ENCODE assay signal across 9 cellular contexts in the genomic region with DNA sequence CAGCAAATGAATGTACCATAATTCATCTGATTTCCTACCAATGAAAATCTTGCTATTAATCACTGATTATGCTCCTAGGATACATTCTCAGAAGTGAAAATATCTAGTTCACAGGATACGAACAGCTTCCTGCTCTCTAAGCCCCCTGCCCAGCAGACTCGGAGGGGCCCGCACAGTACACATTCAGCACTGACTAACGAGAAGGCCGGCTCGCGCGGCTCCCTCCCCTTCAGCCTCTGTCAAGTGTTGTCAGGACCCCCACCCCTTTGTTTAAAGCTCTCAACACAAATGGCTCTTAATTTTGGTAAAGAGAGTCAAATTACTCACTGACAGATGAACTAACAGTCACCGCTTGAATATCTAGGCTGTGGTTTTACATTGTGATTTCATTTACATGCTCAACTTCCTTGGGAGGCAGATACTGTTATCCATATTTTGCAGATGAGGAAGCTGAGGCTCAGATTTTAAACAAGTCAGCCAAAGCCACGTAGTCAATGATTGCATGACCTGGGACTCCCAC.
A peak's percentile ranks its signal among the peaks of the same experiment; 100 is the strongest.
DNase-seq lines count a peak whose midpoint lies in the region; ATAC-seq and TF ChIP-seq lines count a peak whose summit lies in the region.
"Had no signal": no experiment of that assay in that cellular context is flagged by ENCODE, and none has a peak within 500 bp of the region (broad histone marks: within the 10 kb centered on the region; RNA-seq: fewer than 3 reads in every experiment).

No MANE protein-coding gene starts in this region.

- H2AFZ ChIP-seq in H9 (ENCODE audit: low read length) = no peak overlapping the region

- H2BK120ac ChIP-seq in H9 (ENCODE audit: low read depth, low read length, poor library complexity, severe bottlenecking) = no peak overlapping the region

- TF ChIP-seq CTCF in AG09309 (IDR thresholded peaks at IDR 0.05; ENCODE audit: control insufficient read depth, insufficient read depth, low read depth, low read length, missing control alignments) (no peak), H9 (conservative IDR thresholded peaks at IDR 0.05) (no peak)

- no peak overlapping the region for H4K5ac ChIP-seq in H9 (ENCODE audit: insufficient read length, low read depth, low read length)

- H2BK15ac ChIP-seq in H9 (ENCODE audit: low read depth, low read length) = no peak overlapping the region

- no peak overlapping the region for H3K18ac ChIP-seq in H9 (ENCODE audit: insufficient read length, low read depth, low read length)

- no peaks in the 10 kb centered on the region for H3K79me2 ChIP-seq in H9 (ENCODE audit: insufficient read depth, low read length)

- no peak overlapping the region for H2BK5ac ChIP-seq in H9 (ENCODE audit: insufficient read length, low read length)

- DNase-seq in AG09309 (ENCODE audit: low read depth) (peak; percentile 35), H9 (no peak), memory B cell (ENCODE audit: low spot score in 2 of 2) (no peak), NCI-H1694 (lab: John Stamatoyannopoulos, UW) (no peak), kidney glomerular epithelial cell (lab: John Stamatoyannopoulos, UW) (no peak), germinal center (ENCODE audit: low spot score) (no peak), NCI-H526 treated with DMSO at 0.1 percent for 48 hours (lab: John Stamatoyannopoulos, UW) (no peak)
- DNase-seq in activated T-helper 2 cell treated with anti-CD3 and anti-CD28 coated beads, Interferon-gamma antibody, Interleukin-2, Interleukin-4, amounts not matched to agents 10 μg/mL and 5 μg/mL and 100 μg/mL, durations not matched to agents 14 hours and 24 hours and 36 hours (ENCODE audit: low spot score) = no peak

- no peaks in the 10 kb centered on the region for H3K23me2 ChIP-seq in H9 (ENCODE audit: insufficient read length, low read depth, low read length, poor library complexity, severe bottlenecking)

- H3K4me2 ChIP-seq in H9 (ENCODE audit: insufficient read depth, insufficient read length, low read length) = no peak overlapping the region

- H3K4me1 ChIP-seq in H9 (ENCODE audit: insufficient read depth, low read length) = no peaks in the 10 kb centered on the region; the same call in 1 of the 2 replicates
- H3K4me1 ChIP-seq: HAP-1 had no signal

- no peaks in the 10 kb centered on the region for H3K79me1 ChIP-seq in H9 (ENCODE audit: insufficient read depth, low read depth, low read length, poor library complexity, severe bottlenecking)

- H3K23ac ChIP-seq in H9 (ENCODE audit: insufficient read length, low read depth, low read length) = no peak overlapping the region

- no peak overlapping the region for H3K56ac ChIP-seq in H9 (ENCODE audit: insufficient read length, low read depth, low read length)

- H3K4me3 ChIP-seq in AG09309 (ENCODE audit: control insufficient read depth, low read depth, low read length) = no peak overlapping the region
- H3K4me3 ChIP-seq: HAP-1 had no signal

- ATAC-seq in memory B cell (ENCODE audit: low read depth) = no peak

- H4K20me1 ChIP-seq in H9 (ENCODE audit: control insufficient read depth, insufficient read depth, insufficient read length) = no peaks in the 10 kb centered on the region

- H3K4ac ChIP-seq in H9 (ENCODE audit: low read depth, low read length) = no peak overlapping the region

- H3K36me3 Mint-ChIP-seq in H9 (ENCODE audit: insufficient read depth in 1 of 3, low read depth in 3 of 3) (peaks cover 5 to 34% (median 23%) of the 10 kb centered on the region in 3 experiments; a peak in 6 of 7 replicates), memory B cell (peaks cover 26% of the 10 kb centered on the region)
- peaks cover 74% of the 10 kb centered on the region for H3K36me3 Mint-ChIP-seq in activated T-helper 2 cell treated with anti-CD3 and anti-CD28 coated beads, Interferon-gamma antibody, Interleukin-2, Interleukin-4, amounts not matched to agents 10 μg/mL and 5 μg/mL and 100 μg/mL, durations not matched to agents 14 hours and 24 hours and 36 hours (ENCODE audit: low read depth)

- no peak overlapping the region for H3T11ph ChIP-seq in H9 (ENCODE audit: low read length)

- no CpG with 5 or more reads among the region's 10 CpGs for WGBS in H9 (ENCODE audit: extremely low coverage, insufficient read length, low lambda C conversion rate)

- H3K27me3 ChIP-seq in H9 (ENCODE audit: insufficient read depth, low read length) = no peaks in the 10 kb centered on the region

- H3K4me1 Mint-ChIP-seq in H9 = peaks cover 16 to 17% of the 10 kb centered on the region in 2 experiments; a peak in 3 of 4 replicates
- peaks cover 34% of the 10 kb centered on the region for H3K4me1 Mint-ChIP-seq in activated T-helper 2 cell treated with anti-CD3 and anti-CD28 coated beads, Interferon-gamma antibody, Interleukin-2, Interleukin-4, amounts not matched to agents 10 μg/mL and 5 μg/mL and 100 μg/mL, durations not matched to agents 14 hours and 24 hours and 36 hours (ENCODE audit: low read depth)
- peaks cover 35% of the 10 kb centered on the region for H3K4me1 Mint-ChIP-seq in memory B cell

- intact Hi-C loops in activated T-helper 2 cell treated with anti-CD3 and anti-CD28 coated beads, Interferon-gamma antibody, Interleukin-2, Interleukin-4, amounts not matched to agents 10 μg/mL and 5 μg/mL and 100 μg/mL, durations not matched to agents 14 hours and 24 hours and 36 hours (cut with micrococcal nuclease) = no loop called here

- H2AK5ac ChIP-seq in H9 (ENCODE audit: insufficient read length, low read length) = no peak overlapping the region

- no peak overlapping the region for H4K8ac ChIP-seq in H9 (replicated peaks; ENCODE audit: insufficient read length, low read depth, low read length)

- H4K91ac ChIP-seq in H9 (ENCODE audit: insufficient read length, low read depth, low read length) = no peak overlapping the region

- no peak overlapping the region for H2BK20ac ChIP-seq in H9 (ENCODE audit: low read depth, low read length, poor library complexity, severe bottlenecking)

- H3K4me3 Mint-ChIP-seq in H9 (no peak overlapping the region), memory B cell (peak overlapping the region; percentile 4)
- peak overlapping the region; percentile 37 for H3K4me3 Mint-ChIP-seq in activated T-helper 2 cell treated with anti-CD3 and anti-CD28 coated beads, Interferon-gamma antibody, Interleukin-2, Interleukin-4, amounts not matched to agents 10 μg/mL and 5 μg/mL and 100 μg/mL, durations not matched to agents 14 hours and 24 hours and 36 hours (ENCODE audit: low read depth)

- H3K9me3 Mint-ChIP-seq in H9 (no peaks in the 10 kb centered on the region), memory B cell (no peaks in the 10 kb centered on the region)
- no peaks in the 10 kb centered on the region for H3K9me3 Mint-ChIP-seq in activated T-helper 2 cell treated with anti-CD3 and anti-CD28 coated beads, Interferon-gamma antibody, Interleukin-2, Interleukin-4, amounts not matched to agents 10 μg/mL and 5 μg/mL and 100 μg/mL, durations not matched to agents 14 hours and 24 hours and 36 hours

- no peak overlapping the region for H3K14ac ChIP-seq in H9 (ENCODE audit: insufficient read depth, low read length)

- H3K9ac ChIP-seq in H9 (ENCODE audit: extremely low read depth, insufficient read length, low read length) = no peak overlapping the region

- H3K27me3 Mint-ChIP-seq in H9 (ENCODE audit: low read depth) (no peaks in the 10 kb centered on the region), memory B cell (no peaks in the 10 kb centered on the region)
- no peaks in the 10 kb centered on the region for H3K27me3 Mint-ChIP-seq in activated T-helper 2 cell treated with anti-CD3 and anti-CD28 coated beads, Interferon-gamma antibody, Interleukin-2, Interleukin-4, amounts not matched to agents 10 μg/mL and 5 μg/mL and 100 μg/mL, durations not matched to agents 14 hours and 24 hours and 36 hours (ENCODE audit: low read depth)

- no peak overlapping the region for H3K27ac ChIP-seq in H9 (ENCODE audit: insufficient read length, low read depth, low read length)

- no peaks in the 10 kb centered on the region for H3K9me3 ChIP-seq in H9 (ENCODE audit: control insufficient read depth, low read depth, low read length)
- H3K9me3 ChIP-seq: HAP-1 had no signal

- no peak overlapping the region for H2BK12ac ChIP-seq in H9 (ENCODE audit: insufficient read length, low read depth, low read length)

- peak overlapping the region in 2 of 3 experiments; percentile 82 to 86; a peak in 3 of 7 replicates for H3K27ac Mint-ChIP-seq in H9
- H3K27ac Mint-ChIP-seq in activated T-helper 2 cell treated with anti-CD3 and anti-CD28 coated beads, Interferon-gamma antibody, Interleukin-2, Interleukin-4, amounts not matched to agents 10 μg/mL and 5 μg/mL and 100 μg/mL, durations not matched to agents 14 hours and 24 hours and 36 hours = peak overlapping the region; percentile 92
- peak overlapping the region; percentile 98 for H3K27ac Mint-ChIP-seq in memory B cell

Comparison
In these comparisons a context has a peak if more than half of its experiments do, and no peak if none do; other contexts are left out.
1. H3K4me3 Mint-ChIP-seq: peak in activated T-helper 2 cell treated with anti-CD3 and anti-CD28 coated beads, Interferon-gamma antibody, Interleukin-2, Interleukin-4, amounts not matched to agents 10 μg/mL and 5 μg/mL and 100 μg/mL, durations not matched to agents 14 hours and 24 hours and 36 hours (single experiment) and memory B cell (single experiment); none in H9 (0 of 2).
2. Peak in every context shown above with its lines, with median percentiles within 50 percentile points of each other: H3K27ac Mint-ChIP-seq.